Comparison of ENCODE assay signal across 8 cellular contexts in the genomic region with DNA sequence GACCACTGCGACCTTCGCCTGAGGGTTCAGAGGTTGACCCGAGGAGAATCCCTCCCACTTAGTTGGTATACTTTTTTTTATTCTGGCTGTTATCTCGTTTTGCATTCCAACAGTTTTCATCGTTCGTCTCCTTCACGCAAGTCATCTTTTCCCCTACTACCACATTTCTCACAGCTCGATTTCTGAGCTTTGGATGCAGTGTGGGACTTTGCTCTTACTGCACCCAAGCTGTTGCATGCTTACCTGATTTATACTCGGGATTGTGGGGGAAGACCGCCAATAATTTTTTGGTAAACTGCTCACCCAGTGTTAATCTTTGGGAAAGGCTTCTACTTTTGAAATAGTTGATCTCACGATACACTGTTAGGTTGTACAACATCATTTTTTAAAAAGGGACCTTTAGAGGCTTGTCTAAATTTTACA. TPM values are rescaled to one million over a fixed set of nuclear protein-coding genes. Genes with fewer than 3 reads are reported as not detected.
DNase-seq lines count a peak whose midpoint lies in the region; ATAC-seq and TF ChIP-seq lines count a peak whose summit lies in the region.

No MANE protein-coding gene starts in this region.

- intact Hi-C loops in spleen (cut with DNase I; ENCODE audit: low total_unique reads) = loop anchor here (5.0 kb wide), 1 partner anchor 71 kb away; a partner anchor contains a TSS

- WGBS in hepatocyte (ENCODE audit: low lambda C conversion rate, missing lambda C conversion rate) = 7% methylated on average over 11 of the region's 11 CpGs
- 5 to 9% (median 8%) methylated on average over 11 of the region's 11 CpGs for WGBS in spleen, 5 donors

- H3K27me3 ChIP-seq in hepatocyte (no peaks in the 10 kb centered on the region), spleen (replicated peaks in 1 of 7) (no peaks in the 10 kb centered on the region)

- H3K27ac ChIP-seq in hepatocyte (peak overlapping the region; percentile 94), spleen (peak overlapping the region in 7 of 8 donors; percentile 94 to 99 (median 97))

- peak overlapping the region; percentile 82 for H3K4me2 ChIP-seq in hepatocyte

- H3K79me2 ChIP-seq in hepatocyte = peaks cover 49% of the 10 kb centered on the region

- DNase-seq in DMS 273 (lab: John Stamatoyannopoulos, UW; ENCODE audit: unreplicated experiment) (peak; percentile 46), DMS 273 treated with DMSO at 0.1 percent for 48 hours (lab: John Stamatoyannopoulos, UW) (no peak), hepatocyte (ENCODE audit: low spot score) (no peak), spleen (no peak), dermis blood vessel endothelial cell (no peak)

- no peaks in the 10 kb centered on the region for H3K36me3 ChIP-seq in hepatocyte (replicated peaks; ENCODE audit: insufficient read depth, low read depth)
- H3K36me3 ChIP-seq in spleen = no peaks in the 10 kb centered on the region

- H3K4me1 ChIP-seq in hepatocyte (ENCODE audit: insufficient read depth) = peaks cover 4% of the 10 kb centered on the region
- H3K4me1 ChIP-seq in spleen = peaks cover 22 to 77% (median 56%) of the 10 kb centered on the region in 6 donors

- peaks cover 18% of the 10 kb centered on the region for H4K20me1 ChIP-seq in hepatocyte (ENCODE audit: insufficient read depth, poor library complexity, severe bottlenecking)

- no peaks in the 10 kb centered on the region for H3K9me2 ChIP-seq in hepatocyte (replicated peaks; ENCODE audit: insufficient read depth)

- no peaks in the 10 kb centered on the region for H3K9me3 ChIP-seq in hepatocyte (ENCODE audit: low read depth)
- H3K9me3 ChIP-seq in spleen = no peaks in the 10 kb centered on the region

- peak overlapping the region; percentile 99 for H3K4me3 ChIP-seq in WI38 (ENCODE audit: low read depth, low read length)
- H3K4me3 ChIP-seq in hepatocyte = peak overlapping the region; percentile 45
- peak overlapping the region; percentile 59 to 97 (median 88) for H3K4me3 ChIP-seq in spleen

- TF ChIP-seq CTCF in WI38 (IDR thresholded peaks at IDR 0.05; ENCODE audit: low read depth, low read length) (no peak), hepatocyte (IDR thresholded peaks at IDR 0.05; ENCODE audit: poor library complexity) (no peak), spleen (IDR thresholded peaks at IDR 0.05 in 8 of 11, conservative IDR thresholded peaks at IDR 0.05 in 3 of 11) (no peak)

- no peak for TF ChIP-seq POLR2A in spleen (IDR thresholded peaks at IDR 0.05)

- peak overlapping the region; percentile 14 for H2AFZ ChIP-seq in hepatocyte

- ATAC-seq in GM19452 (IDR thresholded peaks at IDR 0.05; ENCODE audit: unreplicated experiment) = no peak
- ATAC-seq in GM21390 (IDR thresholded peaks at IDR 0.05; ENCODE audit: unreplicated experiment) = no peak

RNA-seq across cellular contexts. Expression of a gene that starts 0.7 kb away (rescaled TPM):
- total RNA-seq in hepatocyte (61.9 and 66.4 TPM in 2 replicates), spleen (10 to 100 TPM; 38.3 to 61.4 (median 44.7) TPM), dermis blood vessel endothelial cell (46.1 and 49.1 TPM in 2 replicates)
- polyA plus RNA-seq in hepatocyte (27.1 and 28.7 TPM in 2 replicates), spleen (10 to 100 TPM; 16.1 to 19.4 (median 18.7) TPM)

Comparison
In these comparisons a context has a peak if more than half of its experiments do, and no peak if none do; other contexts are left out.
1. H3K4me3 ChIP-seq: peak in every context shown above with its lines; median percentile 99 in WI38; 88 in spleen; 45 in hepatocyte.